In the genomic region with DNA sequence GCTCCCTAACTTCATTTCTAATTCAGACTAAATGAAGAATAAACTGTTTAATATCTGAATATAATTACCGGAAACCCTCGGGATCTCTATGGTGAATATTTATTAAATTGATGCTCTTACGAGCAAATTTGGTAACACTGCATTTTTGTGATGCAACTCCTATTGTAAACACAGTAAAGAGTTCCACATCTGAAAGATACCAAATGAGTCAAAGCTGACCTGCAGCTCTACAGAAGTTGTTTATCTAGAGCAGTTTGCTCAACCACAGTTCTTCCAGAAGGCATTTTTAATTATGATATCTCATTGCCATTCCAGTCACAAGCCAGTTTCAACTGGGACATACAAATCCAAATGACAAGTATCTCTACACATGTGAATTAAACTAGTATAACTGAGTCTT, we compare ENCODE assay signal across 16 cellular contexts.
A peak's percentile ranks its signal among the peaks of the same experiment; 100 is the strongest.
DNase-seq lines count a peak whose midpoint lies in the region; ATAC-seq and TF ChIP-seq lines count a peak whose summit lies in the region.
"Had no signal": no experiment of that assay in that cellular context is flagged by ENCODE, and none has a peak within 500 bp of the region (broad histone marks: within the 10 kb centered on the region; RNA-seq: fewer than 3 reads in every experiment).

No MANE protein-coding gene starts in this region.

- DNase-seq in H4 (ENCODE audit: low spot score) (peak; percentile 39), amniotic epithelial cell (ENCODE audit: low read depth) (peak; percentile 95), foreskin fibroblast (peak; percentile 75 to 91), aorta (no peak), left ventricle myocardium inferior (no peak)
- DNase-seq: activated naive CD4-positive, alpha-beta T cell treated with anti-CD3 and anti-CD28 coated beads, Interleukin-2, amount 50 U/mL, for 16 hours; BE2C; NCI-H146; NCI-H82; SHP77 treated with DMSO at 0.1 percent for 48 hours had no signal

- no peaks in the 10 kb centered on the region for H3K4me1 Mint-ChIP-seq in stimulated activated memory B cell treated with anti-CD40 and anti-IgM and Interleukin-4, amounts not matched to agents 10 μg/mL and 1 μg/mL and 100 μg/mL, for 72 hours
- H3K4me1 Mint-ChIP-seq: IgD-negative memory B cell had no signal

- H3K4me3 ChIP-seq in ACC112 (ENCODE audit: low read depth, low read length): no peak overlapping the region
- no peak overlapping the region for H3K4me3 ChIP-seq in foreskin fibroblast (ENCODE audit: low read depth in 1 of 2, low read length in 2 of 2)
- H3K4me3 ChIP-seq in aorta (ENCODE audit: low read length in 2 of 2): no peak overlapping the region
- H3K4me3 ChIP-seq in left ventricle myocardium inferior: no peak overlapping the region
- H3K4me3 ChIP-seq: esophagus muscularis mucosa had no signal

- H3K27me3 Mint-ChIP-seq in stimulated activated memory B cell treated with anti-CD40 and anti-IgM and Interleukin-4, amounts not matched to agents 10 μg/mL and 1 μg/mL and 100 μg/mL, for 72 hours: no peaks in the 10 kb centered on the region
- H3K27me3 Mint-ChIP-seq: IgD-negative memory B cell, progenitor cell of endocrine pancreas had no signal

- H3K4me1 ChIP-seq in ACC112 (ENCODE audit: control insufficient read depth, insufficient read depth, low read length, unreplicated experiment) (peaks cover 17% of the 10 kb centered on the region), aorta (ENCODE audit: control insufficient read depth in 1 of 2, insufficient read depth in 2 of 2, low read length in 2 of 2) (no peaks in the 10 kb centered on the region), left ventricle myocardium inferior (peaks cover 33% of the 10 kb centered on the region)
- H3K4me1 ChIP-seq: BE2C had no signal

- 62 to 63% methylated on average over 3 of the region's 3 CpGs for WGBS in aorta, 2 donors

- no peak for TF ChIP-seq CTCF in foreskin fibroblast (IDR thresholded peaks at IDR 0.05; ENCODE audit: low read depth, low read length)
- no peak for TF ChIP-seq CTCF in left ventricle myocardium inferior (IDR thresholded peaks at IDR 0.05; ENCODE audit: borderline replicate concordance)

- H3K27me3 ChIP-seq in ACC112 (ENCODE audit: insufficient read depth, low read length): no peaks in the 10 kb centered on the region
- no peaks in the 10 kb centered on the region for H3K27me3 ChIP-seq in aorta (ENCODE audit: control insufficient read depth in 1 of 2, insufficient read depth in 2 of 2, low read length in 1 of 2)
- no peaks in the 10 kb centered on the region for H3K27me3 ChIP-seq in left ventricle myocardium inferior (ENCODE audit: low read depth)
- H3K27me3 ChIP-seq: BE2C, esophagus muscularis mucosa had no signal

- no peaks in the 10 kb centered on the region for H3K79me2 ChIP-seq in ACC112 (ENCODE audit: control insufficient read depth, insufficient read depth, low read length, unreplicated experiment)

- H3K27ac Mint-ChIP-seq in stimulated activated memory B cell treated with anti-CD40 and anti-IgM and Interleukin-4, amounts not matched to agents 10 μg/mL and 1 μg/mL and 100 μg/mL, for 72 hours: no peak overlapping the region
- H3K27ac Mint-ChIP-seq: IgD-negative memory B cell, progenitor cell of endocrine pancreas had no signal

- H3K9me3 ChIP-seq in aorta (ENCODE audit: control insufficient read depth, low read length) (no peaks in the 10 kb centered on the region), left ventricle myocardium inferior (replicated peaks) (no peaks in the 10 kb centered on the region)
- H3K9me3 ChIP-seq: BE2C, esophagus muscularis mucosa had no signal

- H3K36me3 ChIP-seq in ACC112 (ENCODE audit: insufficient read depth, low read length) (peaks cover 7% of the 10 kb centered on the region), aorta (ENCODE audit: control insufficient read depth in 1 of 2, insufficient read depth in 2 of 2, low read length in 1 of 2) (no peaks in the 10 kb centered on the region), left ventricle myocardium inferior (peaks cover 6% of the 10 kb centered on the region)
- H3K36me3 ChIP-seq: BE2C had no signal

- intact Hi-C loops in aorta (cut with DNase I): no loop called here
- intact Hi-C loops in left ventricle myocardium inferior (cut with micrococcal nuclease): no loop called here

- ATAC-seq in aorta (ENCODE audit: low FRiP score): no peak
- ATAC-seq in activated CD4-positive, CD25-positive, alpha-beta regulatory T cell treated with anti-CD3 and anti-CD28 coated beads, Interleukin-2, amount 50 U/mL, for 24 hours: no peak
- no peak for ATAC-seq in stimulated activated memory B cell treated with anti-CD40 and anti-IgM and Interleukin-4, amounts not matched to agents 10 μg/mL and 1 μg/mL and 100 μg/mL, for 72 hours

- H3K4me3 Mint-ChIP-seq in stimulated activated memory B cell treated with anti-CD40 and anti-IgM and Interleukin-4, amounts not matched to agents 10 μg/mL and 1 μg/mL and 100 μg/mL, for 72 hours: no peak overlapping the region
- H3K4me3 Mint-ChIP-seq: IgD-negative memory B cell had no signal

- H3K36me3 Mint-ChIP-seq in stimulated activated memory B cell treated with anti-CD40 and anti-IgM and Interleukin-4, amounts not matched to agents 10 μg/mL and 1 μg/mL and 100 μg/mL, for 72 hours: no peaks in the 10 kb centered on the region
- H3K36me3 Mint-ChIP-seq: IgD-negative memory B cell had no signal

- H3K9me3 Mint-ChIP-seq in stimulated activated memory B cell treated with anti-CD40 and anti-IgM and Interleukin-4, amounts not matched to agents 10 μg/mL and 1 μg/mL and 100 μg/mL, for 72 hours: no peaks in the 10 kb centered on the region
- H3K9me3 Mint-ChIP-seq: IgD-negative memory B cell had no signal

- peak overlapping the region; percentile 29 for H3K27ac ChIP-seq in ACC112 (ENCODE audit: low read depth, low read length)
- H3K27ac ChIP-seq in aorta (ENCODE audit: low read depth in 1 of 2, low read length in 2 of 2): no peak overlapping the region
- H3K27ac ChIP-seq in left ventricle myocardium inferior (replicated peaks): no peak overlapping the region

- H2AFZ ChIP-seq in ACC112 (ENCODE audit: low read length, unreplicated experiment): no peak overlapping the region

Comparison
In these comparisons a context has a peak if more than half of its experiments do, and no peak if none do; other contexts are left out.
1. DNase-seq: peak in H4 (single experiment), amniotic epithelial cell (single experiment) and foreskin fibroblast (2 of 2); none in aorta (0 of 2) and left ventricle myocardium inferior (single experiment).